In the genomic region with DNA sequence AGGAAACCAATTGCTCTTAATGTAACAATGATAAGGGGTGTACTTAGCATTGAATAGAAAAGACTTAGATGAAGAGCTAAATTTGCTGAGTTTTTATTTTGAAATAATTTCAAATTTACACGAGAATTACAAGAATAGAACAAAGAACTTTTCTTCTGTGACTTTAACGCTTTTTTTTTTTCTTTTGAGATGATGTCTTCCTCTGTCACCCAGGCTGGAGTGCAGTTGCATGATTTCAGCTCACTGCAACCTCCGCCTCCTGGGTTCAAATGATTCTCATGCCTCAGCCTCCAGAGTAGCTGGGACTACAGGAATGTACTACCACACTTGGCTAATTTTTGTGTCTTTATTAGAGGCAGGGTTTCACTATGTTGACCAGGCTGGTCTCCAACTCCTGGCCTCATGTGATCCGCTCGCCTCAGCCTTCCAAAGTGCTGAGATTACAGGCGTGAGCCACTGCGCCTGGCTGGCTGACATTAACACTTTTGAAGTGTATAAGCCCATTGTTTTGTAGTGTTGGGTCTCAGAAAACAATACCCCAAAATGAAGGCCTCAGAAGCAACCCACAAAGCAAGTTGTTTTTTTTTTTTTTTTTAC, we compare ENCODE assay signal across 9 cellular contexts. TPM values are rescaled to one million over a fixed set of nuclear protein-coding genes. Genes with fewer than 3 reads are reported as not detected.
DNase-seq lines count a peak whose midpoint lies in the region; ATAC-seq and TF ChIP-seq lines count a peak whose summit lies in the region.
"Had no signal": no experiment of that assay in that cellular context is flagged by ENCODE, and none has a peak within 500 bp of the region (broad histone marks: within the 10 kb centered on the region; RNA-seq: fewer than 3 reads in every experiment).

No MANE protein-coding gene starts in this region.

- H3K4me1 ChIP-seq in hepatocyte (ENCODE audit: insufficient read depth), result peaks cover 46% of the 10 kb centered on the region

- H3K4me3 ChIP-seq in SU-DHL-6 (ENCODE audit: insufficient read depth, low read length, poor library complexity, severe bottlenecking) (no peak overlapping the region), hepatocyte (no peak overlapping the region)

- peak overlapping the region; percentile 98 for H3K4me3 Mint-ChIP-seq in activated CD4-positive, alpha-beta T cell treated with anti-CD3 and anti-CD28 coated beads, Interleukin-2, amount 10 ng/mL, durations not matched to agents 24 days and 14 days
- peak overlapping the region; percentile 98 for H3K4me3 Mint-ChIP-seq in stimulated activated memory B cell treated with anti-CD40 and anti-IgM and Interleukin-4, amounts not matched to agents 10 μg/mL and 1 μg/mL and 100 μg/mL, for 72 hours

- intact Hi-C loops in activated CD4-positive, alpha-beta T cell treated with anti-CD3 and anti-CD28 coated beads, Interleukin-2, amount 10 ng/mL, durations not matched to agents 24 days and 14 days (cut with micrococcal nuclease), result no loop called here

- WGBS in hepatocyte (ENCODE audit: low lambda C conversion rate, missing lambda C conversion rate), result 95% methylated on average over 7 of the region's 7 CpGs

- TF ChIP-seq CTCF in SU-DHL-6 (IDR thresholded peaks at IDR 0.05; ENCODE audit: insufficient read depth, low read length, poor library complexity, severe bottlenecking), result no peak
- no peak for TF ChIP-seq CTCF in hepatocyte (IDR thresholded peaks at IDR 0.05; ENCODE audit: poor library complexity)

- H3K27ac ChIP-seq in SU-DHL-6 (ENCODE audit: low read depth, low read length), result no peak overlapping the region
- peak overlapping the region; percentile 97 for H3K27ac ChIP-seq in hepatocyte

- H3F3A ChIP-seq in SU-DHL-6 (ENCODE audit: insufficient read depth), result 0 out of 2 replicates have a peak, but pooled peaks cover 9% of the 10 kb centered on the region

- H3K4me2 ChIP-seq in SU-DHL-6 (ENCODE audit: low read depth, low read length, poor library complexity, severe bottlenecking) (peak overlapping the region; percentile 78), hepatocyte (peak overlapping the region; percentile 83)

- H3K79me2 ChIP-seq in SU-DHL-6 (ENCODE audit: insufficient read depth, low read length) (no peaks in the 10 kb centered on the region; the same call in 1 of the 2 replicates), hepatocyte (peaks cover 55% of the 10 kb centered on the region)

- no peak for ATAC-seq in stimulated activated memory B cell treated with anti-CD40 and anti-IgM and Interleukin-4, amounts not matched to agents 10 μg/mL and 1 μg/mL and 100 μg/mL, for 72 hours

- no peak for DNase-seq in activated CD4-positive, alpha-beta T cell treated with anti-CD3 and anti-CD28 coated beads, Interleukin-2, amount 10 ng/mL, durations not matched to agents 24 days and 14 days
- no peak for DNase-seq in activated CD4-positive, alpha-beta T cell treated with anti-CD3 and anti-CD28 coated beads, Interleukin-2, amount 50 U/mL, for 1 hour
- DNase-seq in hepatocyte (ENCODE audit: low spot score), result no peak
- DNase-seq in 8988T, result no peak
- no peak for DNase-seq in GF-D8 (lab: John Stamatoyannopoulos, UW)
- no peak for DNase-seq in GM19240 (ENCODE audit: insufficient read length, low spot score)
- DNase-seq: NCI-H2107 had no signal

- H3K9me3 ChIP-seq in SU-DHL-6 (ENCODE audit: insufficient read depth, low read length), result no peaks in the 10 kb centered on the region
- H3K9me3 ChIP-seq in hepatocyte (ENCODE audit: low read depth), result no peaks in the 10 kb centered on the region

- H2AFZ ChIP-seq in SU-DHL-6 (ENCODE audit: low read depth, low read length, severe bottlenecking) (no peak overlapping the region), hepatocyte (no peak overlapping the region)

- H3K9me2 ChIP-seq in SU-DHL-6 (replicated peaks; ENCODE audit: insufficient read depth, low read length) (no peaks in the 10 kb centered on the region), hepatocyte (replicated peaks; ENCODE audit: insufficient read depth) (no peaks in the 10 kb centered on the region)

- H3K27me3 ChIP-seq in SU-DHL-6 (ENCODE audit: low read length) (no peaks in the 10 kb centered on the region), hepatocyte (no peaks in the 10 kb centered on the region)

- peaks cover 2% of the 10 kb centered on the region for H3K36me3 Mint-ChIP-seq in activated CD4-positive, alpha-beta T cell treated with anti-CD3 and anti-CD28 coated beads, Interleukin-2, amount 10 ng/mL, durations not matched to agents 24 days and 14 days (ENCODE audit: low read depth)
- peaks cover 4% of the 10 kb centered on the region for H3K36me3 Mint-ChIP-seq in stimulated activated memory B cell treated with anti-CD40 and anti-IgM and Interleukin-4, amounts not matched to agents 10 μg/mL and 1 μg/mL and 100 μg/mL, for 72 hours

- H3K36me3 ChIP-seq in SU-DHL-6 (ENCODE audit: low read length) (no peaks in the 10 kb centered on the region), hepatocyte (replicated peaks; ENCODE audit: insufficient read depth, low read depth) (no peaks in the 10 kb centered on the region)

- peaks cover 24% of the 10 kb centered on the region for H3K4me1 Mint-ChIP-seq in activated CD4-positive, alpha-beta T cell treated with anti-CD3 and anti-CD28 coated beads, Interleukin-2, amount 10 ng/mL, durations not matched to agents 24 days and 14 days
- H3K4me1 Mint-ChIP-seq in stimulated activated memory B cell treated with anti-CD40 and anti-IgM and Interleukin-4, amounts not matched to agents 10 μg/mL and 1 μg/mL and 100 μg/mL, for 72 hours, result peaks cover 16% of the 10 kb centered on the region

- no peaks in the 10 kb centered on the region for H3K27me3 Mint-ChIP-seq in activated CD4-positive, alpha-beta T cell treated with anti-CD3 and anti-CD28 coated beads, Interleukin-2, amount 10 ng/mL, durations not matched to agents 24 days and 14 days
- H3K27me3 Mint-ChIP-seq in stimulated activated memory B cell treated with anti-CD40 and anti-IgM and Interleukin-4, amounts not matched to agents 10 μg/mL and 1 μg/mL and 100 μg/mL, for 72 hours, result no peaks in the 10 kb centered on the region

- no peaks in the 10 kb centered on the region for H3K9me3 Mint-ChIP-seq in activated CD4-positive, alpha-beta T cell treated with anti-CD3 and anti-CD28 coated beads, Interleukin-2, amount 10 ng/mL, durations not matched to agents 24 days and 14 days
- no peaks in the 10 kb centered on the region for H3K9me3 Mint-ChIP-seq in stimulated activated memory B cell treated with anti-CD40 and anti-IgM and Interleukin-4, amounts not matched to agents 10 μg/mL and 1 μg/mL and 100 μg/mL, for 72 hours

- no peaks in the 10 kb centered on the region for H4K20me1 ChIP-seq in SU-DHL-6 (ENCODE audit: low read depth, low read length)
- peaks cover 6% of the 10 kb centered on the region for H4K20me1 ChIP-seq in hepatocyte (ENCODE audit: insufficient read depth, poor library complexity, severe bottlenecking)

- peak overlapping the region; percentile 97 for H3K27ac Mint-ChIP-seq in activated CD4-positive, alpha-beta T cell treated with anti-CD3 and anti-CD28 coated beads, Interleukin-2, amount 10 ng/mL, durations not matched to agents 24 days and 14 days
- peak overlapping the region; percentile 100 for H3K27ac Mint-ChIP-seq in stimulated activated memory B cell treated with anti-CD40 and anti-IgM and Interleukin-4, amounts not matched to agents 10 μg/mL and 1 μg/mL and 100 μg/mL, for 72 hours

- H3K9ac ChIP-seq in SU-DHL-6 (ENCODE audit: low read length), result no peak overlapping the region; the same call in 1 of the 2 replicates

RNA-seq across cellular contexts. Expression of gene TEN1, which starts 2.1 kb away (rescaled TPM):
- total RNA-seq in activated CD4-positive, alpha-beta T cell treated with anti-CD3 and anti-CD28 coated beads, Interleukin-2, amount 10 ng/mL, durations not matched to agents 24 days and 14 days, result 9.7 and 12.5 TPM in 2 replicates
- total RNA-seq in hepatocyte, result 13.3 and 22.8 TPM in 2 replicates
- polyA plus RNA-seq in hepatocyte, result 29.4 and 29.9 TPM in 2 replicates

RNA-seq across cellular contexts. Expression of gene ACOX1, which starts 2.2 kb away (rescaled TPM):
- total RNA-seq in activated CD4-positive, alpha-beta T cell treated with anti-CD3 and anti-CD28 coated beads, Interleukin-2, amount 10 ng/mL, durations not matched to agents 24 days and 14 days, result 29.2 and 30.0 TPM in 2 replicates
- total RNA-seq in hepatocyte, result 89.5 and 93.6 TPM in 2 replicates
- 35.5 and 36.0 TPM in 2 replicates for polyA plus RNA-seq in hepatocyte

RNA-seq across cellular contexts. Expression of gene CDK3, which starts 19.5 kb away (rescaled TPM):
- 6.6 and 7.4 TPM in 2 replicates for total RNA-seq in activated CD4-positive, alpha-beta T cell treated with anti-CD3 and anti-CD28 coated beads, Interleukin-2, amount 10 ng/mL, durations not matched to agents 24 days and 14 days
- 0.88 and 7.8 TPM in 2 replicates for total RNA-seq in hepatocyte
- 10.6 and 16.6 TPM in 2 replicates for polyA plus RNA-seq in hepatocyte

RNA-seq across cellular contexts. Expression of gene FBF1, which starts 40.3 kb away (rescaled TPM):
- total RNA-seq in activated CD4-positive, alpha-beta T cell treated with anti-CD3 and anti-CD28 coated beads, Interleukin-2, amount 10 ng/mL, durations not matched to agents 24 days and 14 days, result 17.5 and 18.6 TPM in 2 replicates
- 3.0 and 6.1 TPM in 2 replicates for total RNA-seq in hepatocyte
- 9.7 and 11.0 TPM in 2 replicates for polyA plus RNA-seq in hepatocyte

RNA-seq across cellular contexts. Expression of gene EVPL, which starts 46.0 kb away (rescaled TPM):
- 0.09 and 0.17 TPM in 2 replicates for total RNA-seq in activated CD4-positive, alpha-beta T cell treated with anti-CD3 and anti-CD28 coated beads, Interleukin-2, amount 10 ng/mL, durations not matched to agents 24 days and 14 days
- 0.48 and 2.7 TPM in 2 replicates for total RNA-seq in hepatocyte
- 2.0 and 4.6 TPM in 2 replicates for polyA plus RNA-seq in hepatocyte
